Comparison of ENCODE assay signal across 1 cellular context in genomic region chr16:56849690-56850680, GRCh38.
TF ChIP-seq lines count a peak whose summit lies in the region.

No MANE protein-coding gene starts in this region.

TF ChIP-seq in GM23338, 12 proteins besides CTCF, POLR2A, EP300 and RAD21 (continued from another document):
- no peak for TF ChIP-seq REST (IDR thresholded peaks at IDR 0.05; ENCODE audit: unreplicated experiment)
- TF ChIP-seq CREB1 (CRISPR knock-in tag; IDR thresholded peaks at IDR 0.05; ENCODE audit: low read depth), result no peak
- no peak for TF ChIP-seq JUNB (IDR thresholded peaks at IDR 0.05; ENCODE audit: unreplicated experiment)
- TF ChIP-seq STAT1 (IDR thresholded peaks at IDR 0.05; ENCODE audit: unreplicated experiment), result no peak
- no peak for TF ChIP-seq ZNF114 (CRISPR knock-in tag; IDR thresholded peaks at IDR 0.05)
- TF ChIP-seq EZH2 (IDR thresholded peaks at IDR 0.05; ENCODE audit: low read depth, unreplicated experiment), result no peak
- no peak for TF ChIP-seq EZH2phosphoT487 (IDR thresholded peaks at IDR 0.05; ENCODE audit: unreplicated experiment)
TF ChIP-seq in GM23338: peak in this region for 0.
